Comparison of ENCODE assay signal across 21 cellular contexts in genomic region chr19:41991025-41991424, GRCh38. TPM values are rescaled to one million over a fixed set of nuclear protein-coding genes. Genes with fewer than 3 reads are reported as not detected.
DNase-seq lines count a peak whose midpoint lies in the region; ATAC-seq and TF ChIP-seq lines count a peak whose summit lies in the region.
"Had no signal": no experiment of that assay in that cellular context is flagged by ENCODE, and none has a peak within 500 bp of the region (broad histone marks: within the 10 kb centered on the region; RNA-seq: fewer than 3 reads in every experiment).

No MANE protein-coding gene starts in this region.

- H3K27ac ChIP-seq in cingulate gyrus (ENCODE audit: low read depth, low read length) (peak overlapping the region; percentile 19), right atrium auricular region (peak overlapping the region; percentile 88 to 96)
- H3K27ac ChIP-seq: 22Rv1, HL-60, Peyer's patch had no signal

- peaks cover 22% of the 10 kb centered on the region for H3K36me3 ChIP-seq in right atrium auricular region
- H3K36me3 ChIP-seq: Peyer's patch had no signal

- H3K9me3 ChIP-seq in right atrium auricular region: no peaks in the 10 kb centered on the region
- H3K9me3 ChIP-seq: BLaER1 treated with 17β-estradiol and CSF1 and Interleukin-3, amounts not matched to agents 10 nM and 100 nM; Peyer's patch had no signal

- peaks cover 2% of the 10 kb centered on the region for H3K36me3 Mint-ChIP-seq in activated CD8-positive, alpha-beta T cell treated with anti-CD3 and anti-CD28 coated beads for 36 hours (ENCODE audit: low read depth)

- H3K9me3 Mint-ChIP-seq in activated CD8-positive, alpha-beta T cell treated with anti-CD3 and anti-CD28 coated beads for 36 hours: no peaks in the 10 kb centered on the region
- H3K9me3 Mint-ChIP-seq: HFFc6 had no signal

- DNase-seq in Right ventricle myocardium inferior (ENCODE audit: missing footprints): peak; percentile 80
- DNase-seq in cardiac septum (ENCODE audit: low spot score): no peak
- no peak for DNase-seq in right atrium auricular region (ENCODE audit: low spot score)
- DNase-seq in NCI-H146 (lab: John Stamatoyannopoulos, UW): no peak
- DNase-seq in activated CD8-positive, alpha-beta T cell treated with anti-CD3 and anti-CD28 coated beads for 36 hours: no peak
- DNase-seq in activated CD4-positive, CD25-positive, alpha-beta regulatory T cell treated with anti-CD3 and anti-CD28 coated beads, Interleukin-2, amount 50 U/mL, for 72 hours: no peak
- DNase-seq: DMS53, GOT3, HFFc6, NCI-H1092, NCI-H187, NCI-H446, NCI-H748 treated with DMSO at 0.1 percent for 48 hours, Peyer's patch, SHP77 treated with DMSO at 0.1 percent for 48 hours had no signal

- peak overlapping the region in 1 of 2 donors; percentile 5 for H3K4me3 ChIP-seq in right atrium auricular region
- H3K4me3 ChIP-seq: BLaER1 treated with 17β-estradiol and CSF1 and Interleukin-3, amounts not matched to agents 10 nM and 100 nM; GM12878; Peyer's patch had no signal

- peak; percentile 52 for ATAC-seq in Right ventricle myocardium inferior
- no peak for ATAC-seq in activated CD8-positive, alpha-beta T cell treated with anti-CD3 and anti-CD28 coated beads for 36 hours
- no peak for ATAC-seq in HG02610 (IDR thresholded peaks at IDR 0.05; ENCODE audit: unreplicated experiment)
- ATAC-seq: GM12878 had no signal

- no peak overlapping the region for H3K4me3 Mint-ChIP-seq in activated CD8-positive, alpha-beta T cell treated with anti-CD3 and anti-CD28 coated beads for 36 hours
- H3K4me3 Mint-ChIP-seq: HFFc6 had no signal

- CTCF ChIA-PET in activated CD8-positive, alpha-beta T cell treated with anti-CD3 and anti-CD28 coated beads for 36 hours (lab: Charles Lee): interaction anchor here (0.9 kb wide), 1 partner anchor 44 kb away, joined by 4 read pairs; no protein-coding TSS in a partner anchor

- intact Hi-C loops in Right ventricle myocardium inferior (cut with DNase I): no loop called here
- intact Hi-C loops in cardiac septum (cut with DNase I): no loop called here
- intact Hi-C loops in activated CD8-positive, alpha-beta T cell treated with anti-CD3 and anti-CD28 coated beads for 36 hours (cut with micrococcal nuclease): no loop called here

- POLR2A ChIA-PET in activated CD8-positive, alpha-beta T cell treated with anti-CD3 and anti-CD28 coated beads for 36 hours (lab: Charles Lee): no interaction called here

- H3K27me3 Mint-ChIP-seq in activated CD8-positive, alpha-beta T cell treated with anti-CD3 and anti-CD28 coated beads for 36 hours: peaks cover 15% of the 10 kb centered on the region

- H3K4me1 ChIP-seq in right atrium auricular region: peaks cover 0 to 28% of the 10 kb centered on the region in 2 donors

- no peak overlapping the region for H3K27ac Mint-ChIP-seq in activated CD8-positive, alpha-beta T cell treated with anti-CD3 and anti-CD28 coated beads for 36 hours
- H3K27ac Mint-ChIP-seq: HFFc6 had no signal

- no peak for TF ChIP-seq CTCF in right atrium auricular region (IDR thresholded peaks at IDR 0.05)
- TF ChIP-seq CTCF in activated CD8-positive, alpha-beta T cell treated with anti-CD3 and anti-CD28 coated beads for 36 hours (IDR thresholded peaks at IDR 0.05): no peak

- no peaks in the 10 kb centered on the region for H3K27me3 ChIP-seq in right atrium auricular region
- H3K27me3 ChIP-seq: BLaER1 treated with 17β-estradiol and CSF1 and Interleukin-3, amounts not matched to agents 10 nM and 100 nM had no signal

- H3K4me1 Mint-ChIP-seq in activated CD8-positive, alpha-beta T cell treated with anti-CD3 and anti-CD28 coated beads for 36 hours (ENCODE audit: low read depth): peaks cover 12% of the 10 kb centered on the region

RNA-seq across cellular contexts. Expression of gene ATP1A3, which starts 3.0 kb away (rescaled TPM):
- total RNA-seq in Right ventricle myocardium inferior: 342 TPM
- total RNA-seq in cardiac septum: 242 TPM
- total RNA-seq in right atrium auricular region: 100 to 1,000 TPM in 1 of 2 donors, 10 to 100 TPM in 1; 81.4 to 223 TPM
- total RNA-seq in activated CD8-positive, alpha-beta T cell treated with anti-CD3 and anti-CD28 coated beads for 36 hours: 1 to 10 TPM; 5.5 to 5.9 TPM

RNA-seq across cellular contexts. Expression of gene RABAC1, which starts 31.9 kb away (rescaled TPM):
- total RNA-seq in Right ventricle myocardium inferior (68.4 TPM), cardiac septum (92.0 TPM), right atrium auricular region (100 to 1,000 TPM; 123 to 167 TPM)
- 10 to 100 TPM; 49.6 to 52.4 TPM for total RNA-seq in activated CD8-positive, alpha-beta T cell treated with anti-CD3 and anti-CD28 coated beads for 36 hours

Comparison
In these comparisons a context has a peak if more than half of its experiments do, and no peak if none do; other contexts are left out.
1. RNA of gene ATP1A3, which starts 3.0 kb away (total RNA-seq): 342 TPM in Right ventricle myocardium inferior (single experiment), 242 TPM in cardiac septum (single experiment) and 81.4 to 223 TPM in right atrium auricular region; 5.5 to 5.9 TPM in activated CD8-positive, alpha-beta T cell treated with anti-CD3 and anti-CD28 coated beads for 36 hours; every median in the first group is over 10 times any median in the second.